ENCODE assay signal across 8 cellular contexts in the genomic region with DNA sequence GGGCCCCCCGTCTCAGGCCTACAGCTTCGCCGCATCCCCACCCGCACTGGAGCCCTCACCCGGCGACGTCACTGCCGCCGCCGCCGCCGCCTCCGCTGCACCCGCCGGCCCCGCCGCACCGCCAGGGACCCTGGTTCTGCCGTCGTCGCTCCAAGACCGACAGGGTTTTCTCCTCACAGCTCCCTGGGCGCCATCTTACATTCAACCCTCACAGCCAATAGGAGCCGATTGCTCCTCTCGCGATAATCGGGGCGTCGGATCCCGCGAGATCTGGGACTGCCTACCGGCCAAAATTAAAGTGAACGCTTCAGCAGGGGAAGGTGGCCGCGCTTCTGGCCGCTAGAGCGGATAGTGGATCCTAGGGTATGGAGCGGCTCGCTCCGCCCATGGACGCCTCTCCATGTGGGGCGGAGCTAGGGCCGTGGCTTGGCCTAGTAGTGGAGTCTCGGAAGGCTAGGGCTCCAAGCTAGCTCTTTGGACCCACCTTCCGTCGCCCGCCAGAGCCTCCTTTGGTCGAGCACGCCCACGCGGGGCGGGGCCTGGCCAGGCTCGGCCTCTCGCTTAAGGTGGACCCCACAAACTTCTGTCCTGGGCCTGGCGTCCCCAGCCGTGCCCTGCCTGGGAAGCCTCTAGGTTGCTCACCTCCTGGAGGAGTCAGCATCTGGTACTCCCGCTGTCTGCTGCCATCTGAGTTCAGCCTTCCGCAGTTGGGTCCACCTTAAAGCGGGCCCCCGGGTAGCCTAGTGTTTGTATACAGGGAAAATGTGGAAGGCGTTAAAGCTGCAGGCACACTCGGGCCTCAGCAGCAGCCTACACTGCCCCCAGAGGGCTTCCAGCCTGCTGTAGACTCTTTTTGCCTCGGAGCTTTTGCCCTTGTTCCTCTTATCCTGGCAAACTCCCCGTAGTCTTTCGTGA. TPM values are rescaled to one million over a fixed set of nuclear protein-coding genes. Genes with fewer than 3 reads are reported as not detected.
DNase-seq lines count a peak whose midpoint lies in the region; ATAC-seq, FAIRE-seq and TF ChIP-seq lines count a peak whose summit lies in the region.

A gene with protein sequence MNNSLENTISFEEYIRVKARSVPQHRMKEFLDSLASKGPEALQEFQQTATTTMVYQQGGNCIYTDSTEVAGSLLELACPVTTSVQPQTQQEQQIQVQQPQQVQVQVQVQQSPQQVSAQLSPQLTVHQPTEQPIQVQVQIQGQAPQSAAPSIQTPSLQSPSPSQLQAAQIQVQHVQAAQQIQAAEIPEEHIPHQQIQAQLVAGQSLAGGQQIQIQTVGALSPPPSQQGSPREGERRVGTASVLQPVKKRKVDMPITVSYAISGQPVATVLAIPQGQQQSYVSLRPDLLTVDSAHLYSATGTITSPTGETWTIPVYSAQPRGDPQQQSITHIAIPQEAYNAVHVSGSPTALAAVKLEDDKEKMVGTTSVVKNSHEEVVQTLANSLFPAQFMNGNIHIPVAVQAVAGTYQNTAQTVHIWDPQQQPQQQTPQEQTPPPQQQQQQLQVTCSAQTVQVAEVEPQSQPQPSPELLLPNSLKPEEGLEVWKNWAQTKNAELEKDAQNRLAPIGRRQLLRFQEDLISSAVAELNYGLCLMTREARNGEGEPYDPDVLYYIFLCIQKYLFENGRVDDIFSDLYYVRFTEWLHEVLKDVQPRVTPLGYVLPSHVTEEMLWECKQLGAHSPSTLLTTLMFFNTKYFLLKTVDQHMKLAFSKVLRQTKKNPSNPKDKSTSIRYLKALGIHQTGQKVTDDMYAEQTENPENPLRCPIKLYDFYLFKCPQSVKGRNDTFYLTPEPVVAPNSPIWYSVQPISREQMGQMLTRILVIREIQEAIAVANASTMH (minus strand): TSS at position 219 of the 915 bp plus-strand sequence. CDS start 17,054 bp downstream, outside the sequence.

- H3K9ac ChIP-seq in HepG2 (ENCODE audit: insufficient read depth, low read depth, low read length): peak within 1 kb of the TSS; percentile 99

- peaks cover 14% of the 10 kb centered on the region for H3K36me3 Mint-ChIP-seq in CD4-positive, CD25-positive, alpha-beta regulatory T cell
- peaks cover 79% of the 10 kb centered on the region for H3K36me3 Mint-ChIP-seq in dendritic cell treated with granulocyte-macrophage colony-stimulating factor and Interleukin-4, amounts not matched to agents 40 ng/mL and 50 ng/mL, for 4 days (ENCODE audit: low read depth)

- H3K27ac Mint-ChIP-seq in CD4-positive, CD25-positive, alpha-beta regulatory T cell: peak within 1 kb of the TSS; percentile 96 to 98 (median 98)
- peak within 1 kb of the TSS; percentile 98 for H3K27ac Mint-ChIP-seq in dendritic cell treated with granulocyte-macrophage colony-stimulating factor and Interleukin-4, amounts not matched to agents 40 ng/mL and 50 ng/mL, for 4 days

- POLR2A ChIA-PET in HepG2 (lab: Yijun Ruan, JAX): interaction anchor here (0.5 to 4.1 kb wide), 33 partner anchors 9 to 846 kb away, joined by 3 to 91 read pairs (median 6); a partner anchor contains a TSS

- H3K4me1 Mint-ChIP-seq in CD4-positive, CD25-positive, alpha-beta regulatory T cell: peaks cover 17 to 45% (median 23%) of the 10 kb centered on the region in 4 donors
- H3K4me1 Mint-ChIP-seq in dendritic cell treated with granulocyte-macrophage colony-stimulating factor and Interleukin-4, amounts not matched to agents 40 ng/mL and 50 ng/mL, for 4 days (ENCODE audit: low read depth): peaks cover 31% of the 10 kb centered on the region

- no peaks in the 10 kb centered on the region for H3K27me3 ChIP-seq in CD4-positive, CD25-positive, alpha-beta regulatory T cell (ENCODE audit: control insufficient read depth, insufficient read depth, low read length)
- no peaks in the 10 kb centered on the region; a peak in 1 of 5 replicates for H3K27me3 ChIP-seq in HepG2 (ENCODE audit: control insufficient read depth in 1 of 2, insufficient read depth in 2 of 2, low read length in 2 of 2)

- TF ChIP-seq CTCF in HepG2 (CRISPR knock-in tag; IDR thresholded peaks at IDR 0.05): peak; percentile 73

- no TSS peak for BruUV-seq in HepG2 (replicated peaks; lab: Mats Ljungman, UMichigan)

- no peaks in the 10 kb centered on the region for H3K9me3 ChIP-seq in CD4-positive, CD25-positive, alpha-beta regulatory T cell (ENCODE audit: control insufficient read depth in 2 of 2, low read length in 2 of 2)
- no peaks in the 10 kb centered on the region for H3K9me3 ChIP-seq in HepG2 (ENCODE audit: low read length)

- WGBS in HepG2 (ENCODE audit: low lambda C conversion rate): under 1% methylated on average over 11 of the region's 65 CpGs

- peaks cover 44% of the 10 kb centered on the region for H3K4me1 ChIP-seq in CD4-positive, CD25-positive, alpha-beta regulatory T cell (ENCODE audit: control insufficient read depth, insufficient read depth, low read length, poor library complexity, severe bottlenecking)
- H3K4me1 ChIP-seq in HepG2 (ENCODE audit: insufficient read depth, low read length): peaks cover 29% of the 10 kb centered on the region

- TF ChIP-seq POLR2A in HepG2 (IDR thresholded peaks at IDR 0.05; ENCODE audit: insufficient read depth in 1 of 2, low read depth in 2 of 2, low read length in 2 of 2): peak; percentile 67 to 86; a peak in 3 of 4 replicates

- no peaks in the 10 kb centered on the region for H3K27me3 Mint-ChIP-seq in CD4-positive, CD25-positive, alpha-beta regulatory T cell
- no peaks in the 10 kb centered on the region for H3K27me3 Mint-ChIP-seq in dendritic cell treated with granulocyte-macrophage colony-stimulating factor and Interleukin-4, amounts not matched to agents 40 ng/mL and 50 ng/mL, for 4 days

- H3K9me3 Mint-ChIP-seq in CD4-positive, CD25-positive, alpha-beta regulatory T cell: no peaks in the 10 kb centered on the region
- no peaks in the 10 kb centered on the region for H3K9me3 Mint-ChIP-seq in dendritic cell treated with granulocyte-macrophage colony-stimulating factor and Interleukin-4, amounts not matched to agents 40 ng/mL and 50 ng/mL, for 4 days

- H3K4me3 ChIP-seq in CD4-positive, CD25-positive, alpha-beta regulatory T cell (ENCODE audit: low read depth, low read length): peak within 1 kb of the TSS; percentile 85
- peak within 1 kb of the TSS; percentile 96 to 100 (median 99) for H3K4me3 ChIP-seq in HepG2 (replicated peaks in 1 of 3; ENCODE audit: insufficient read depth in 1 of 3, low read depth in 2 of 3, low read length in 3 of 3)

- peak within 1 kb of the TSS; percentile 96 for H3K4me2 ChIP-seq in HepG2 (ENCODE audit: low read depth, low read length)

- CTCF ChIA-PET in HepG2 (lab: Yijun Ruan, JAX; ENCODE audit: low intra/inter-chr PET ratio, low total read pairs): no interaction called here

- peak within 1 kb of the TSS; percentile 96 for H3K27ac ChIP-seq in CD4-positive, CD25-positive, alpha-beta regulatory T cell (ENCODE audit: insufficient read depth, low read length, poor library complexity, severe bottlenecking)
- peak within 1 kb of the TSS; percentile 98 for H3K27ac ChIP-seq in HepG2 (ENCODE audit: extremely low read length, insufficient read depth, low read length)

- H3K36me3 ChIP-seq in CD4-positive, CD25-positive, alpha-beta regulatory T cell (ENCODE audit: control insufficient read depth, insufficient read depth, low read length): peaks cover 24% of the 10 kb centered on the region
- peaks cover 14 to 21% of the 10 kb centered on the region in 2 experiments; a peak in 4 of 5 replicates for H3K36me3 ChIP-seq in HepG2 (replicated peaks in 1 of 2; ENCODE audit: control insufficient read depth in 1 of 2, insufficient read depth in 2 of 2, low read length in 2 of 2)

- peaks cover 30% of the 10 kb centered on the region for H4K20me1 ChIP-seq in HepG2 (ENCODE audit: insufficient read depth, low read length)

- peak; percentile 94 to 98 (median 97) for DNase-seq in CD4-positive, CD25-positive, alpha-beta regulatory T cell
- DNase-seq in NCI-H748 treated with DMSO at 0.1 percent for 48 hours (lab: John Stamatoyannopoulos, UW) (peak; percentile 91), HepG2 (ENCODE audit: low spot score) (peak; percentile 96)
- peak; percentile 90 to 97 for DNase-seq in activated CD4-positive, alpha-beta T cell treated with anti-CD3 and anti-CD28 coated beads, Interleukin-2, amount 50 U/mL, for 24 hours (ENCODE audit: low read depth in 1 of 2, low spot score in 1 of 2)
- DNase-seq in stimulated activated CD4-positive, alpha-beta T cell treated with anti-CD3 and anti-CD28 coated beads, Interleukin-4, amount 100 ng/mL, for 1 hour: peak; percentile 93

- ATAC-seq in CD4-positive, CD25-positive, alpha-beta regulatory T cell (ENCODE audit: low read depth in 2 of 2): peak; percentile 82 to 85
- ATAC-seq in GM19395 (IDR thresholded peaks at IDR 0.05; ENCODE audit: unreplicated experiment) (peak; percentile 82), HG03565 (IDR thresholded peaks at IDR 0.05; ENCODE audit: unreplicated experiment) (peak; percentile 73), HepG2 (peak; percentile 89)

- in situ Hi-C loops in HepG2 (cut with HindIII; ENCODE audit: extremely low pct_ligation_motif_present, low pct_unique_long_range_greater_than_20kb): no loop called here

- no peak within 1 kb of the TSS for H2AFZ ChIP-seq in HepG2 (ENCODE audit: low read length)

- FAIRE-seq in HepG2 (lab: Jason Lieb, UNC): peak; percentile 91

- peak within 1 kb of the TSS; percentile 97 to 99 (median 98) for H3K4me3 Mint-ChIP-seq in CD4-positive, CD25-positive, alpha-beta regulatory T cell
- peak within 1 kb of the TSS; percentile 92 for H3K4me3 Mint-ChIP-seq in dendritic cell treated with granulocyte-macrophage colony-stimulating factor and Interleukin-4, amounts not matched to agents 40 ng/mL and 50 ng/mL, for 4 days

- TF ChIP-seq EP300 in HepG2 (IDR thresholded peaks at IDR 0.05; ENCODE audit: low read depth in 2 of 2, low read length in 2 of 2) (no peak; a peak in 1 of 4 replicates), HepG2 (CRISPR knock-in tag; IDR thresholded peaks at IDR 0.05; ENCODE audit: borderline replicate concordance) (no peak)

- intact Hi-C loops in dendritic cell treated with granulocyte-macrophage colony-stimulating factor and Interleukin-4, amounts not matched to agents 40 ng/mL and 50 ng/mL, for 4 days (cut with micrococcal nuclease): loop anchor here (1.0 to 5.0 kb wide), 5 partner anchors 10 to 177 kb away; a partner anchor contains a TSS
- intact Hi-C loops in HepG2 (cut with micrococcal nuclease; ENCODE audit: unreplicated experiment): loop anchor here (5.0 kb wide), 3 partner anchors 38 to 318 kb away; a partner anchor contains a TSS

- peaks cover 39% of the 10 kb centered on the region for H3K79me2 ChIP-seq in HepG2 (ENCODE audit: insufficient read depth, low read length)

- TF ChIP-seq RAD21 in HepG2 (CRISPR knock-in tag; IDR thresholded peaks at IDR 0.05): no peak; the same call in none of the 2 replicates

RNA-seq across cellular contexts. Expression of the gene that starts here (rescaled TPM):
- 219 TPM for total RNA-seq in CD4-positive, CD25-positive, alpha-beta regulatory T cell
- 10 to 100 TPM; 20.0 to 26.8 (median 24.1) TPM for polyA plus RNA-seq in CD4-positive, CD25-positive, alpha-beta regulatory T cell
- 35.5 and 52.6 TPM in 2 replicates for total RNA-seq in HepG2 (2016; rRNA removed; fragmentation: Illumina TruSeq; extraction: Trizol)
- 266 and 294 TPM in 2 replicates for total RNA-seq in HepG2 (2016; cell fraction: cytosol; rRNA removed; fragmentation: Illumina TruSeq; extraction: Trizol; ENCODE audit: low read depth)
- 33.2 and 51.7 TPM in 2 replicates for total RNA-seq in HepG2 (2016; cell fraction: insoluble cytoplasmic fraction; rRNA removed; fragmentation: Illumina TruSeq; extraction: Trizol)
- total RNA-seq in HepG2 (2016; cell fraction: membrane; rRNA removed; fragmentation: Illumina TruSeq; extraction: Trizol): 41.6 and 44.2 TPM in 2 replicates
- total RNA-seq in HepG2 (2016; cell fraction: nucleus; rRNA removed; fragmentation: Illumina TruSeq; extraction: Trizol): 41.5 and 47.9 TPM in 2 replicates
- polyA plus RNA-seq in HepG2 (2011; rRNA removed): 97.3 and 102 TPM in 2 replicates
- 42.9 and 53.6 TPM in 2 replicates for polyA plus RNA-seq in HepG2 (2011; cell fraction: cytosol; rRNA removed)
- polyA plus RNA-seq in HepG2 (2011; cell fraction: nucleus; rRNA removed): 255 and 263 TPM in 2 replicates
- polyA plus RNA-seq in HepG2 (2012): 28.8 and 36.3 TPM in 2 replicates
- 2.6 and 2.7 TPM in 2 replicates for polyA plus RNA-seq in HepG2 (2016; cell fraction: cytosol; fragmentation: Illumina TruSeq; extraction: Trizol; ENCODE audit: low read depth)
- 36.0 and 40.4 TPM in 2 replicates for polyA plus RNA-seq in HepG2 (2016; cell fraction: insoluble cytoplasmic fraction; fragmentation: Illumina TruSeq; extraction: Trizol; ENCODE audit: low read depth)
- 7.9 and 8.4 TPM in 2 replicates for polyA plus RNA-seq in HepG2 (2016; cell fraction: membrane; fragmentation: Illumina TruSeq; extraction: Trizol; ENCODE audit: low read depth)
- 124 and 129 TPM in 2 replicates for polyA plus RNA-seq in HepG2 (2016; cell fraction: nucleus; fragmentation: Illumina TruSeq; extraction: Trizol; ENCODE audit: insufficient read depth, low read depth)
- 112 and 145 TPM in 2 replicates for polyA minus RNA-seq in HepG2 (2011; rRNA and poly(A)+ RNA removed; ENCODE audit: low replicate concordance)
- 63.6 and 68.3 TPM in 2 replicates for polyA minus RNA-seq in HepG2 (2011; cell fraction: cytosol; rRNA and poly(A)+ RNA removed)
- 49.3 and 63.3 TPM in 2 replicates for polyA minus RNA-seq in HepG2 (2011; cell fraction: nucleus; rRNA and poly(A)+ RNA removed)

Comparison
In these comparisons a context has a peak if more than half of its experiments do, and no peak if none do; other contexts are left out.
1. Peak in every context shown above with its lines: DNase-seq, ATAC-seq, H3K4me3 ChIP-seq and H3K27ac ChIP-seq.